ENCODE assay signal across 25 cellular contexts in the genomic region with DNA sequence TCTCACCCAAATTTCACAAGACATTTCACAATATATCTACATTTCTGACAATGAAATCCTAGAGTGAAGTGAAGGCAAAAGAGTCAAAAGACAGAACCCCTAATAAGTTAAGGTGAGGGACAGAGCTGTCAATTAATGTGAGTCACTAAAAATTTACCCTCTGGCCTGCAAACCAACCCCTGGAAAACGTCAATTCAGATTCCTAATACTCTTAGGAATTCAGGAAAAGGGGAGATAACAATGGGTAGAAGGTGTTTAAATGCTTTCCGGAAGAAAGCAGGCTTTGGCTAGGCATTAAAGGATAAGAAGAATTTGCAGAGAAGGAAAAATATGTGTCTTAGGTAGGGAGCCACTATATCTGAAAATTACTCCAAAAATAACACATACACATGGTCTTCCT.
DNase-seq lines count a peak whose midpoint lies in the region; ATAC-seq, FAIRE-seq and TF ChIP-seq lines count a peak whose summit lies in the region.
"Had no signal": no experiment of that assay in that cellular context is flagged by ENCODE, and none has a peak within 500 bp of the region (broad histone marks: within the 10 kb centered on the region; RNA-seq: fewer than 3 reads in every experiment).

No MANE protein-coding gene starts in this region.

- H3K4me2 ChIP-seq in mammary epithelial cell (ENCODE audit: insufficient read depth, low read depth, low read length) = peak overlapping the region; percentile 1
- peak overlapping the region; percentile 41 for H3K4me2 ChIP-seq in keratinocyte (ENCODE audit: control insufficient read depth, extremely low read depth, insufficient read depth, low read depth, low read length)
- H3K4me2 ChIP-seq: BLaER1 treated with 17β-estradiol and CSF1 and Interleukin-3, amounts not matched to agents 10 nM and 100 nM had no signal

- no peaks in the 10 kb centered on the region for H3K27me3 Mint-ChIP-seq in MCF 10A (ENCODE audit: insufficient read depth, unreplicated experiment)
- H3K27me3 Mint-ChIP-seq: CD8-positive, alpha-beta memory T cell had no signal

- H3K27ac Mint-ChIP-seq in MCF 10A (ENCODE audit: low read depth, unreplicated experiment) = no peak overlapping the region
- H3K27ac Mint-ChIP-seq: CD8-positive, alpha-beta memory T cell had no signal

- CTCF ChIA-PET in mammary epithelial cell (lab: Charles Lee; ENCODE audit: low non-redundant PET) = no interaction called here
- CTCF ChIA-PET in MCF 10A (lab: Yijun Ruan, JAX) = no interaction called here
- CTCF ChIA-PET in RWPE1 (lab: Yijun Ruan, JAX) = no interaction called here

- no peaks in the 10 kb centered on the region for H3K9me1 ChIP-seq in keratinocyte (ENCODE audit: control insufficient read depth, extremely low read depth, insufficient read depth, low read length)

- no peaks in the 10 kb centered on the region for H3K79me2 ChIP-seq in mammary epithelial cell (ENCODE audit: insufficient read depth, low read length)
- no peaks in the 10 kb centered on the region for H3K79me2 ChIP-seq in keratinocyte (ENCODE audit: control insufficient read depth, insufficient read depth, low read length)

- H3K27ac ChIP-seq in mammary epithelial cell (ENCODE audit: insufficient read depth, low read depth, low read length) = no peak overlapping the region
- H3K27ac ChIP-seq in RWPE1 = no peak overlapping the region
- peak overlapping the region; percentile 17 for H3K27ac ChIP-seq in keratinocyte (ENCODE audit: control insufficient read depth, insufficient read depth, low read length)
- H3K27ac ChIP-seq: BLaER1 treated with 17β-estradiol and CSF1 and Interleukin-3, amounts not matched to agents 10 nM and 100 nM; HL-60; Peyer's patch had no signal

- dilution Hi-C loops in mammary epithelial cell (cut with HindIII; ENCODE audit: low sequenced_read_pairs) (no loop called here), keratinocyte (cut with MboI; ENCODE audit: extremely low pct_ligation_motif_present, low sequenced_read_pairs) (no loop called here)

- H3K4me3 ChIP-seq in mammary epithelial cell (replicated peaks in 1 of 3; ENCODE audit: insufficient read depth in 1 of 3, low read depth in 2 of 3, low read length in 3 of 3) (no peak overlapping the region), keratinocyte (ENCODE audit: control insufficient read depth in 2 of 3, extremely low read depth in 1 of 3, insufficient read depth in 2 of 3, low read depth in 1 of 3, low read length in 3 of 3) (no peak overlapping the region)
- H3K4me3 ChIP-seq: BLaER1 treated with 17β-estradiol and CSF1 and Interleukin-3, amounts not matched to agents 10 nM and 100 nM; K562; Peyer's patch had no signal

- H3K4me1 Mint-ChIP-seq in MCF 10A (ENCODE audit: insufficient read depth, unreplicated experiment) = no peaks in the 10 kb centered on the region
- H3K4me1 Mint-ChIP-seq: CD8-positive, alpha-beta memory T cell had no signal

- BruUV-seq in mammary epithelial cell (replicated peaks; lab: Mats Ljungman, UMichigan) (no TSS peak), MCF 10A (replicated peaks; lab: Mats Ljungman, UMichigan) (no TSS peak)

- TF ChIP-seq CTCF in mammary epithelial cell (conservative IDR thresholded peaks at IDR 0.05 in 1 of 2, IDR thresholded peaks at IDR 0.05 in 1 of 2; ENCODE audit: extremely low read depth in 1 of 2, insufficient read depth in 1 of 2, low read depth in 1 of 2, low read length in 2 of 2) = no peak
- no peak for TF ChIP-seq CTCF in MCF 10A (IDR thresholded peaks at IDR 0.05; ENCODE audit: unreplicated experiment)
- no peak for TF ChIP-seq CTCF in RWPE1 (conservative IDR thresholded peaks at IDR 0.05; ENCODE audit: low read depth)
- TF ChIP-seq CTCF in keratinocyte (optimal IDR thresholded peaks at IDR 0.05 in 1 of 3, IDR thresholded peaks at IDR 0.05 in 1 of 3, conservative IDR thresholded peaks at IDR 0.05 in 1 of 3; ENCODE audit: extremely low read depth in 1 of 3, insufficient read depth in 2 of 3, low read length in 3 of 3) = no peak

- no peaks in the 10 kb centered on the region for H4K20me1 ChIP-seq in mammary epithelial cell (ENCODE audit: insufficient read depth, low read length)
- no peaks in the 10 kb centered on the region for H4K20me1 ChIP-seq in keratinocyte (ENCODE audit: control insufficient read depth, extremely low read depth, insufficient read depth, low read length)
- H4K20me1 ChIP-seq: BLaER1 treated with 17β-estradiol and CSF1 and Interleukin-3, amounts not matched to agents 10 nM and 100 nM had no signal

- H3K27me3 ChIP-seq in mammary epithelial cell (ENCODE audit: insufficient read depth, low read length) = no peaks in the 10 kb centered on the region
- no peaks in the 10 kb centered on the region for H3K27me3 ChIP-seq in keratinocyte (ENCODE audit: control insufficient read depth, extremely low read depth, insufficient read depth, low read length)
- H3K27me3 ChIP-seq: BLaER1 treated with 17β-estradiol and CSF1 and Interleukin-3, amounts not matched to agents 10 nM and 100 nM; Peyer's patch had no signal

- POLR2A ChIA-PET in MCF 10A (lab: Yijun Ruan, JAX) = no interaction called here
- POLR2A ChIA-PET in RWPE1 (lab: Yijun Ruan, JAX; ENCODE audit: low non-redundant PET) = no interaction called here

- in situ Hi-C loops in mammary epithelial cell (cut with MboI; ENCODE audit: low sequenced_read_pairs in 2 of 2) = no loop called here

- no peaks in the 10 kb centered on the region for H3K36me3 Mint-ChIP-seq in MCF 10A (ENCODE audit: insufficient read depth, unreplicated experiment)
- H3K36me3 Mint-ChIP-seq: CD8-positive, alpha-beta memory T cell had no signal

- no peak for DNase-seq in mammary epithelial cell
- no peak for DNase-seq in MCF 10A (ENCODE audit: unreplicated experiment)
- DNase-seq in RWPE1 (ENCODE audit: low spot score) = peak; percentile 74
- DNase-seq in keratinocyte (ENCODE audit: low read depth, low spot score) = no peak
- no peak for DNase-seq in NCI-H526 (lab: John Stamatoyannopoulos, UW)
- DNase-seq: 8988T; CD8-positive, alpha-beta memory T cell; DMS79; GF-D8; NCI-H1417 treated with DMSO at 0.1 percent for 48 hours; NCI-H2029; NCI-H2171 treated with DMSO at 0.1 percent for 48 hours; NCI-H510A; NCI-H82; Peyer's patch; SHP77 treated with DMSO at 0.1 percent for 48 hours had no signal

- no peaks in the 10 kb centered on the region for H3K9me3 Mint-ChIP-seq in MCF 10A (ENCODE audit: unreplicated experiment)

- peak; percentile 39 for FAIRE-seq in keratinocyte (lab: Jason Lieb, UNC)
- FAIRE-seq: D721Med, GM12892, H54, K562 had no signal

- H3K4me3 Mint-ChIP-seq in MCF 10A (ENCODE audit: unreplicated experiment) = no peak overlapping the region
- H3K4me3 Mint-ChIP-seq: CD8-positive, alpha-beta memory T cell had no signal

- H2AFZ ChIP-seq in mammary epithelial cell (ENCODE audit: low read depth, low read length) = peak overlapping the region; percentile 36
- no peak overlapping the region for H2AFZ ChIP-seq in keratinocyte (ENCODE audit: control insufficient read depth, low read length)

- 0% methylated on average over 2 of the region's 2 CpGs for WGBS in mammary epithelial cell (ENCODE audit: low coverage, missing lambda C conversion rate)

- ATAC-seq in GM21825 (IDR thresholded peaks at IDR 0.05; ENCODE audit: unreplicated experiment) = no peak
- no peak for ATAC-seq in HG02642 (IDR thresholded peaks at IDR 0.05; ENCODE audit: poor library complexity, unreplicated experiment)
- no peak for ATAC-seq in HG02571 (IDR thresholded peaks at IDR 0.05; ENCODE audit: unreplicated experiment)
- ATAC-seq: K562 had no signal

- H3K36me3 ChIP-seq in mammary epithelial cell (ENCODE audit: insufficient read depth, low read length) (no peaks in the 10 kb centered on the region), keratinocyte (ENCODE audit: control insufficient read depth in 2 of 2, extremely low read depth in 1 of 2, insufficient read depth in 2 of 2, low read length in 2 of 2) (no peaks in the 10 kb centered on the region)
- H3K36me3 ChIP-seq: BLaER1 treated with 17β-estradiol and CSF1 and Interleukin-3, amounts not matched to agents 10 nM and 100 nM; Peyer's patch had no signal

- H3K9me3 ChIP-seq in mammary epithelial cell (replicated peaks; ENCODE audit: insufficient read depth, low read length) = no peaks in the 10 kb centered on the region
- no peaks in the 10 kb centered on the region for H3K9me3 ChIP-seq in keratinocyte (ENCODE audit: control insufficient read depth, low read depth, low read length)
- H3K9me3 ChIP-seq: Peyer's patch had no signal

- H3K4me1 ChIP-seq in mammary epithelial cell (ENCODE audit: insufficient read depth, low read length) = peaks cover 8% of the 10 kb centered on the region
- peaks cover 11% of the 10 kb centered on the region for H3K4me1 ChIP-seq in keratinocyte (ENCODE audit: control insufficient read depth, extremely low read depth, insufficient read depth, low read length)
- H3K4me1 ChIP-seq: Peyer's patch had no signal

- intact Hi-C loops in mammary epithelial cell (cut with micrococcal nuclease) (no loop called here), MCF 10A (cut with micrococcal nuclease) (no loop called here)

- H3K9ac ChIP-seq in mammary epithelial cell (ENCODE audit: insufficient read depth, low read length) (no peak overlapping the region), keratinocyte (ENCODE audit: control insufficient read depth, extremely low read depth, insufficient read depth, low read length) (no peak overlapping the region)
- H3K9ac ChIP-seq: BLaER1 treated with 17β-estradiol and CSF1 and Interleukin-3, amounts not matched to agents 10 nM and 100 nM had no signal
